20 cellular contexts compared by ENCODE assay signal in genomic region chr19:55540619-55541018, GRCh38. TPM values are rescaled to one million over a fixed set of nuclear protein-coding genes. Genes with fewer than 3 reads are reported as not detected.
"Had no signal": no experiment of that assay in that cellular context is flagged by ENCODE, and none has a peak within 500 bp of the region (broad histone marks: within the 10 kb centered on the region; RNA-seq: fewer than 3 reads in every experiment).

No MANE protein-coding gene starts in this region.

- H3K9me3 Mint-ChIP-seq: activated naive CD8-positive, alpha-beta T cell treated with anti-CD3 and anti-CD28 coated beads, Interleukin-2, amount 50 U/mL, for 24 hours; endodermal cell had no signal

- ATAC-seq: activated naive CD8-positive, alpha-beta T cell treated with anti-CD3 and anti-CD28 coated beads, Interleukin-2, amount 50 U/mL, for 24 hours; stimulated activated naive B cell treated with anti-CD40 and anti-IgM and Interleukin-4, amounts not matched to agents 10 μg/mL and 1 μg/mL and 100 μg/mL, for 72 hours had no signal

- H3K36me3 Mint-ChIP-seq: mesothelial cell of epicardium had no signal

- H3K4me1 Mint-ChIP-seq: activated naive CD8-positive, alpha-beta T cell treated with anti-CD3 and anti-CD28 coated beads, Interleukin-2, amount 50 U/mL, for 24 hours; stimulated activated naive B cell treated with anti-CD40 and anti-IgM and Interleukin-4, amounts not matched to agents 10 μg/mL and 1 μg/mL and 100 μg/mL, for 72 hours had no signal

- H3K4me3 ChIP-seq: heart right ventricle, lung, ovary, thyroid gland had no signal

- H3K27ac Mint-ChIP-seq: activated naive CD8-positive, alpha-beta T cell treated with anti-CD3 and anti-CD28 coated beads, Interleukin-2, amount 50 U/mL, for 24 hours; endodermal cell; mesothelial cell of epicardium; stimulated activated naive B cell treated with anti-CD40 and anti-IgM and Interleukin-4, amounts not matched to agents 10 μg/mL and 1 μg/mL and 100 μg/mL, for 72 hours had no signal

- H3K27me3 ChIP-seq: heart right ventricle, ovary, thyroid gland had no signal

- H3K9me3 ChIP-seq: heart right ventricle, ovary, thyroid gland had no signal

- H3K36me3 ChIP-seq: heart right ventricle, ovary, thyroid gland had no signal

- H3K4me3 Mint-ChIP-seq: activated naive CD8-positive, alpha-beta T cell treated with anti-CD3 and anti-CD28 coated beads, Interleukin-2, amount 50 U/mL, for 24 hours; endodermal cell; mesothelial cell of epicardium; neural crest cell; stimulated activated naive B cell treated with anti-CD40 and anti-IgM and Interleukin-4, amounts not matched to agents 10 μg/mL and 1 μg/mL and 100 μg/mL, for 72 hours had no signal

- DNase-seq: activated CD4-positive, CD25-positive, alpha-beta regulatory T cell treated with anti-CD3 and anti-CD28 coated beads, Interleukin-2, amount 50 U/mL, for 72 hours; activated naive CD4-positive, alpha-beta T cell treated with Interleukin-2 at 50 U/mL for 16 hours; activated naive CD8-positive, alpha-beta T cell treated with anti-CD3 and anti-CD28 coated beads, Interleukin-2, amount 50 U/mL, for 24 hours; activated T-cell treated with anti-CD3 and anti-CD28 coated beads for 4 hours; aorta; endodermal cell; heart right ventricle; ovary; stimulated activated CD4-positive, alpha-beta T cell treated with anti-CD3 and anti-CD28 coated beads, Interleukin-2, amount 100 ng/mL, for 48 hours; stimulated activated naive B cell treated with anti-CD40 and anti-IgM and Interleukin-4, amounts not matched to agents 10 μg/mL and 1 μg/mL and 100 μg/mL, for 72 hours; T1000; thyroid gland had no signal

- FAIRE-seq: frontal cortex, islet of Langerhans had no signal

- H3K27ac ChIP-seq: heart right ventricle, ovary, thyroid gland had no signal

RNA-seq across cellular contexts. Expression of gene SBK2, which starts 3.7 kb away (rescaled TPM):
- total RNA-seq: aorta, chondrocyte, dermis microvascular lymphatic vessel endothelial cell, neural crest cell, thyroid gland, urinary bladder had no signal
- polyA plus RNA-seq: aorta, lung, ovary, urinary bladder had no signal

RNA-seq across cellular contexts. Expression of gene SBK3, which starts 4.7 kb away (rescaled TPM):
- total RNA-seq: chondrocyte, frontal cortex, mesothelial cell of epicardium, urinary bladder had no signal
- polyA plus RNA-seq: aorta, ovary had no signal
